ENCODE assay signal across 8 cellular contexts in genomic region chr15:101024111-101024695, GRCh38.
DNase-seq lines count a peak whose midpoint lies in the region; ATAC-seq, FAIRE-seq and TF ChIP-seq lines count a peak whose summit lies in the region.

No MANE protein-coding gene starts in this region.

- H3K4me3 Mint-ChIP-seq in astrocyte (ENCODE audit: unreplicated experiment) (no peak overlapping the region), osteocyte (ENCODE audit: unreplicated experiment) (no peak overlapping the region)

- no peak overlapping the region for H3K27ac Mint-ChIP-seq in astrocyte (ENCODE audit: unreplicated experiment)
- H3K27ac Mint-ChIP-seq in osteocyte (ENCODE audit: unreplicated experiment), result peak overlapping the region; percentile 47

- no peak overlapping the region for H3K9ac ChIP-seq in astrocyte (ENCODE audit: low read length)

- no peak overlapping the region for H3K4me3 ChIP-seq in astrocyte (ENCODE audit: insufficient read depth, low read depth, low read length)
- no peak overlapping the region for H3K4me3 ChIP-seq in left ventricle myocardium inferior

- H3K36me3 Mint-ChIP-seq in astrocyte (ENCODE audit: low read depth, unreplicated experiment) (peaks cover 3% of the 10 kb centered on the region), osteocyte (ENCODE audit: unreplicated experiment) (peaks cover 12% of the 10 kb centered on the region)

- H3K9me3 Mint-ChIP-seq in astrocyte (ENCODE audit: unreplicated experiment), result no peaks in the 10 kb centered on the region
- no peaks in the 10 kb centered on the region for H3K9me3 Mint-ChIP-seq in osteocyte (ENCODE audit: unreplicated experiment)

- peaks cover 4% of the 10 kb centered on the region for H3K4me1 Mint-ChIP-seq in astrocyte (ENCODE audit: low read depth, unreplicated experiment)
- H3K4me1 Mint-ChIP-seq in osteocyte (ENCODE audit: unreplicated experiment), result peaks cover 3% of the 10 kb centered on the region

- H3K9me3 ChIP-seq in astrocyte (ENCODE audit: insufficient read depth, low read depth, low read length) (no peaks in the 10 kb centered on the region), left ventricle myocardium inferior (replicated peaks) (no peaks in the 10 kb centered on the region)

- TF ChIP-seq CTCF in astrocyte (IDR thresholded peaks at IDR 0.05; ENCODE audit: insufficient read depth, low read depth, low read length) (no peak), left ventricle myocardium inferior (IDR thresholded peaks at IDR 0.05; ENCODE audit: borderline replicate concordance) (no peak), osteocyte (IDR thresholded peaks at IDR 0.05) (no peak)

- H3K27me3 ChIP-seq in astrocyte (ENCODE audit: insufficient read depth, low read length), result no peaks in the 10 kb centered on the region
- no peaks in the 10 kb centered on the region for H3K27me3 ChIP-seq in left ventricle myocardium inferior (ENCODE audit: low read depth)

- FAIRE-seq in astrocyte (lab: Jason Lieb, UNC), result no peak

- H2AFZ ChIP-seq in astrocyte (ENCODE audit: low read depth, low read length), result no peak overlapping the region

- H3K4me1 ChIP-seq in astrocyte (ENCODE audit: insufficient read depth, low read length), result no peaks in the 10 kb centered on the region
- H3K4me1 ChIP-seq in left ventricle myocardium inferior, result peaks cover 37% of the 10 kb centered on the region

- DNase-seq in AG08396 (ENCODE audit: low spot score) (peak; percentile 84), astrocyte (ENCODE audit: low read depth) (peak; percentile 81), left ventricle myocardium inferior (peak; percentile 41), osteocyte (ENCODE audit: extremely low spot score, unreplicated experiment) (peak; percentile 63), NCI-H2227 treated with DMSO at 0.1 percent for 48 hours (lab: John Stamatoyannopoulos, UW) (no peak)
- no peak for DNase-seq in activated CD4-positive, CD25-positive, alpha-beta regulatory T cell (lab: John Stamatoyannopoulos, UW)

- intact Hi-C loops in left ventricle myocardium inferior (cut with micrococcal nuclease), result no loop called here

- H3K79me2 ChIP-seq in astrocyte (ENCODE audit: insufficient read depth, low read length), result no peaks in the 10 kb centered on the region

- ATAC-seq in GM21381 (IDR thresholded peaks at IDR 0.05; ENCODE audit: unreplicated experiment), result no peak
- ATAC-seq in HG03108 (IDR thresholded peaks at IDR 0.05; ENCODE audit: unreplicated experiment), result no peak

- H3K4me2 ChIP-seq in astrocyte (ENCODE audit: low read length), result no peak overlapping the region

- H3K27me3 Mint-ChIP-seq in astrocyte (ENCODE audit: low read depth, unreplicated experiment), result peaks cover 37% of the 10 kb centered on the region
- H3K27me3 Mint-ChIP-seq in osteocyte (ENCODE audit: unreplicated experiment), result no peaks in the 10 kb centered on the region

- H3K36me3 ChIP-seq in astrocyte (ENCODE audit: insufficient read depth, low read length), result no peaks in the 10 kb centered on the region
- H3K36me3 ChIP-seq in left ventricle myocardium inferior, result no peaks in the 10 kb centered on the region

- no peaks in the 10 kb centered on the region for H4K20me1 ChIP-seq in astrocyte (ENCODE audit: insufficient read depth, low read length)

- H3K27ac ChIP-seq in astrocyte (ENCODE audit: low read depth, low read length) (no peak overlapping the region), left ventricle myocardium inferior (replicated peaks) (peak overlapping the region; percentile 79)

Comparison
In these comparisons a context has a peak if more than half of its experiments do, and no peak if none do; other contexts are left out.
1. DNase-seq: peak in AG08396 (single experiment), astrocyte (single experiment), left ventricle myocardium inferior (single experiment) and osteocyte (single experiment); none in NCI-H2227 treated with DMSO at 0.1 percent for 48 hours (single experiment) and activated CD4-positive, CD25-positive, alpha-beta regulatory T cell (0 of 4).